ENCODE assay signal across 1 cellular context in the genomic region with DNA sequence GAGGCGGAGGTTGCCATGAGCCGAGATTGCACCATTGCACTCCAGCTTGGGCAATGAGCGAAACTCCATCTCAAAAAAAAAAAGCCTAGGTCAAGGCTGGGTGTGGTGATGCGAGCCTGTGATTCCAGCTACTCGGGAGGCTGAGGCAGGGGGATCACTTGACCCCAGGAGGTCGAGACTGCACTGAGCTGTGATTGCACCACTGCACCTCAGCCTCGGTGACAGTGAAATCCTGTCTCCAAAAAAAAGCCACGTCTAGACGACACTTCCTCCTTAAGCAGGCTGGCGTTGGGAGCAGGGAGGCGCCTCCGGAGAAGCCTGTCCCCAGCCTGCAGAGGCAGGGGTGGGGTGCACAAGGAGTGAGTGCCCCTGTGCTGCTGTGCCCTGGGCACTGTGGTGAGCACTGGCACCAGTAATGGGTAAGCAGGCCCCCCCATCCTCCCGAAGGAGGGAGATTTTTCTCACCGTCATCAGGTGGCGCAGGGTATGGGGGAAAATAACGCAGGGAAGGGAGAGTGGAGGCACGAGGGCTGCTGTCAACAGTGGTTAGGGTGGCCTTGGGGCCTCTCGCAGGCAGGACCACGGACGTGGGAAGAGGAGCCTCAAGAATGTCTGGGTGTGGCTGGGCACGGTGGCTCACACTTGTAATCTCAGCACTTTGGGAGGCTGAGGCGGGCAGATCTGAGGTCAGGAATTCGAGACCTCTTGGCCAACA.
TF ChIP-seq lines count a peak whose summit lies in the region.

No MANE protein-coding gene starts in this region.

TF ChIP-seq in GM12878, 131 proteins besides CTCF, POLR2A, EP300 and RAD21:
- peak; percentile 45; the same call in 1 of the 2 replicates for TF ChIP-seq ZNF687 (IDR thresholded peaks at IDR 0.05)
- peak; percentile 45 for TF ChIP-seq NR2F1 (conservative IDR thresholded peaks at IDR 0.05)
- TF ChIP-seq BACH1 (IDR thresholded peaks at IDR 0.05; ENCODE audit: borderline replicate concordance) = peak; percentile 55; the same call in 1 of the 2 replicates
- TF ChIP-seq GATAD2B (conservative IDR thresholded peaks at IDR 0.05; ENCODE audit: low read depth) = peak; percentile 47; the same call in 1 of the 2 replicates
- TF ChIP-seq CEBPB (IDR thresholded peaks at IDR 0.05; ENCODE audit: borderline replicate concordance in 1 of 2, low read depth in 2 of 2, low read length in 2 of 2) = no peak
- no peak for TF ChIP-seq SRF (IDR thresholded peaks at IDR 0.05; ENCODE audit: low read depth in 2 of 2, low read length in 2 of 2)
- TF ChIP-seq IKZF2 (IDR thresholded peaks at IDR 0.05) = peak in 1 of 2 experiments; percentile 17; a peak in 2 of 4 replicates
- no peak for TF ChIP-seq ZNF384 (IDR thresholded peaks at IDR 0.05; ENCODE audit: borderline replicate concordance, low read depth, low read length)
- peak; percentile 48; the same call in 1 of the 2 replicates for TF ChIP-seq POLR2AphosphoS5 (IDR thresholded peaks at IDR 0.05; ENCODE audit: low read length)
- no peak for TF ChIP-seq HSF1 (IDR thresholded peaks at IDR 0.05; ENCODE audit: low read depth, low read length)
- 0 out of 2 replicates have a peak, but pooled peaks have one; percentile 61 for TF ChIP-seq SMAD5 (IDR thresholded peaks at IDR 0.05; ENCODE audit: low read depth)
- TF ChIP-seq IKZF1 (conservative IDR thresholded peaks at IDR 0.05) = peak; percentile 43
- TF ChIP-seq BHLHE40 (IDR thresholded peaks at IDR 0.05; ENCODE audit: borderline replicate concordance in 1 of 2, low read depth in 2 of 2, low read length in 1 of 2) = peak; percentile 45 to 54; a peak in 2 of 4 replicates
- peak; percentile 67; the same call in 1 of the 2 replicates for TF ChIP-seq MXI1 (IDR thresholded peaks at IDR 0.05; ENCODE audit: low read depth, low read length)
- TF ChIP-seq RUNX3 (IDR thresholded peaks at IDR 0.05; ENCODE audit: low read length) = peak; percentile 29; the same call in 1 of the 2 replicates
- TF ChIP-seq NKRF (conservative IDR thresholded peaks at IDR 0.05) = peak; percentile 24; the same call in 1 of the 2 replicates
- TF ChIP-seq POU2F2 (IDR thresholded peaks at IDR 0.05; ENCODE audit: borderline replicate concordance, low read depth, low read length) = peak; percentile 56; the same call in 1 of the 3 replicates
- TF ChIP-seq SPI1 (IDR thresholded peaks at IDR 0.05; ENCODE audit: borderline replicate concordance, insufficient read depth, low read depth, low read length) = 0 out of 2 replicates have a peak, but pooled peaks have one; percentile 9
